Comparison of ENCODE assay signal across 8 cellular contexts in genomic region chr2:34096552-34097171, GRCh38.
DNase-seq lines count a peak whose midpoint lies in the region; ATAC-seq and FAIRE-seq lines count a peak whose summit lies in the region.

No MANE protein-coding gene starts in this region.

- H3K36me3 Mint-ChIP-seq in CD4-positive, alpha-beta memory T cell: no peaks in the 10 kb centered on the region

- H3K4me1 ChIP-seq in CD4-positive, alpha-beta memory T cell (ENCODE audit: insufficient read depth, low read length): no peaks in the 10 kb centered on the region

- no peak overlapping the region for H3K4me3 ChIP-seq in CD4-positive, alpha-beta memory T cell (ENCODE audit: low read length in 2 of 2)

- no peaks in the 10 kb centered on the region for H3K9me3 Mint-ChIP-seq in CD4-positive, alpha-beta memory T cell

- peaks cover 0 to 1% of the 10 kb centered on the region in 2 donors for H3K27me3 Mint-ChIP-seq in CD4-positive, alpha-beta memory T cell

- intact Hi-C loops in CD4-positive, alpha-beta memory T cell (cut with micrococcal nuclease): loop anchor here (2.0 kb wide), 1 partner anchor 1314 kb away; no protein-coding TSS in a partner anchor

- ATAC-seq in GM18519 (IDR thresholded peaks at IDR 0.05; ENCODE audit: low FRiP score, unreplicated experiment) (peak; percentile 80), HG03064 (IDR thresholded peaks at IDR 0.05; ENCODE audit: low read depth, unreplicated experiment) (peak; percentile 53), GM19328 (IDR thresholded peaks at IDR 0.05; ENCODE audit: unreplicated experiment) (no peak)

- no peaks in the 10 kb centered on the region for H3K36me3 ChIP-seq in CD4-positive, alpha-beta memory T cell (ENCODE audit: insufficient read depth, low read length)

- H3K4me3 Mint-ChIP-seq in CD4-positive, alpha-beta memory T cell: no peak overlapping the region

- peaks cover 0 to 2% (median 0%) of the 10 kb centered on the region in 4 donors for H3K4me1 Mint-ChIP-seq in CD4-positive, alpha-beta memory T cell

- no peaks in the 10 kb centered on the region for H3K27me3 ChIP-seq in CD4-positive, alpha-beta memory T cell (ENCODE audit: insufficient read depth, low read length)

- peak; percentile 56 for FAIRE-seq in frontal cortex (lab: Jason Lieb, UNC)

- H3K27ac Mint-ChIP-seq in CD4-positive, alpha-beta memory T cell: no peak overlapping the region

- POLR2A ChIA-PET in CD4-positive, alpha-beta memory T cell (lab: Charles Lee; ENCODE audit: partially characterized antibody): no interaction called here

- H3K9me3 ChIP-seq in CD4-positive, alpha-beta memory T cell (ENCODE audit: control insufficient read depth in 1 of 2, low read length in 2 of 2): no peaks in the 10 kb centered on the region

- CTCF ChIA-PET in CD4-positive, alpha-beta memory T cell (lab: Charles Lee; ENCODE audit: partially characterized antibody): interaction anchor here (0.9 to 1.5 kb wide), 2 partner anchors 12 to 26 kb away, joined by 4 read pairs; no protein-coding TSS in a partner anchor

- DNase-seq in CD4-positive, alpha-beta memory T cell: peak in 4 of 5 donors; percentile 27 to 34 (median 28)
- DNase-seq in NCI-H526 (lab: John Stamatoyannopoulos, UW) (peak; percentile 27 to 75), activated T-cell treated with anti-CD3 and anti-CD28 coated beads for 4 hours (peak; percentile 36), frontal cortex (ENCODE audit: low spot score in 2 of 2) (peak; percentile 6 to 19), pons (ENCODE audit: low spot score) (peak; percentile 88)

- H3K27ac ChIP-seq in CD4-positive, alpha-beta memory T cell (ENCODE audit: low read depth, low read length): no peak overlapping the region

Comparison
In these comparisons a context has a peak if more than half of its experiments do, and no peak if none do; other contexts are left out.
1. DNase-seq: peak in every context shown above with its lines; median percentile 88 in pons; 51 in NCI-H526; 36 in activated T-cell treated with anti-CD3 and anti-CD28 coated beads for 4 hours; 28 in CD4-positive, alpha-beta memory T cell; 12 in frontal cortex.